In the genomic region with DNA sequence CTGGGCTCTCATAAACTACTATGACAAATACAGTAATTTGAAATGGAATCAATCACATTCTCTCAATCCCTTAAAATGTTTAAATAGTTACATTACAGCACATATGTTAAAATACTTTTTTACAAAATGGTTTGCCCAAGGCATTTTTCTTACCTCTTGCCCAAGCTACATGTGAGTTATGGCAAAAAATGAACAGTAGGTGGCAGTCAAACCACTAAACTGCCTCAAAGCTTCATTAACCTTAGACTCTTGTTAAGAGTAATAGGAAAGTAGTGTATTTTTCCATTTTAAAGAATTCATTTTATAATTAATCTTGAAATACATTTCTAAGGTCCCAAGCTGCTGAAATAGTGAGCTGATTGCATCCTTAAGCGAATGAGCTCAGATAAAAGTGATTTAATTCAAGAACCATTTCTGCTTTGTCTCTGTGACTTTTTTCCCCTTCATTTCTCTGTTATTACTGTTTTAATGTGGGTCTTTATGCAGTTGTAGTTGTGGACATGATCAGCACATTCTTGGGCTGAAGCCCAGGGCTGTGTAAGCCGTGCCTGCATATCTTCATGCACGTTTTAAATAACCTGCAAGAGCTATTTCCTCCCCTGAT, we compare ENCODE assay signal across 8 cellular contexts.
DNase-seq lines count a peak whose midpoint lies in the region; ATAC-seq, FAIRE-seq and TF ChIP-seq lines count a peak whose summit lies in the region.

No MANE protein-coding gene starts in this region.

- H3K9me3 ChIP-seq in A549 = no peaks in the 10 kb centered on the region
- H3K9me3 ChIP-seq in GM12878 (replicated peaks; ENCODE audit: control insufficient read depth, insufficient read depth, low read length) = no peaks in the 10 kb centered on the region

- H3K4me2 ChIP-seq in A549 = no peak overlapping the region
- no peak overlapping the region for H3K4me2 ChIP-seq in GM12878 (ENCODE audit: control insufficient read depth, insufficient read depth)

- TF ChIP-seq CTCF in A549 (IDR thresholded peaks at IDR 0.05) (peak; percentile 73), GM12878 (IDR thresholded peaks at IDR 0.05 in 2 of 3, conservative IDR thresholded peaks at IDR 0.05 in 1 of 3; ENCODE audit: control insufficient read depth in 2 of 3, extremely low read depth in 1 of 3, insufficient read depth in 1 of 3, low read depth in 3 of 3, low read length in 3 of 3) (peak; percentile 62 to 69 (median 69))

- CTCF ChIA-PET in A549 (lab: Yijun Ruan, JAX) = interaction anchor here (0.6 to 5.8 kb wide), 16 partner anchors 10 to 414 kb away, joined by 3 to 48 read pairs (median 5); a partner anchor contains a TSS
- CTCF ChIA-PET in GM12878 (lab: Yijun Ruan, JAX) = interaction anchor here (0.6 to 6.4 kb wide), 22 partner anchors 9 to 947 kb away, joined by 3 to 83 read pairs (median 4); no protein-coding TSS in a partner anchor

- in situ Hi-C loops in GM12878 (cut with MboI) = no loop called here

- FAIRE-seq in A549 (lab: Jason Lieb, UNC) (no peak), GM12878 (lab: Jason Lieb, UNC) (peak; percentile 80)

- H3K4me3 ChIP-seq in A549 = no peak overlapping the region
- H3K4me3 ChIP-seq in GM12878 = no peak overlapping the region

- no peak overlapping the region for H3K4me3 Mint-ChIP-seq in immature natural killer cell

- no peaks in the 10 kb centered on the region for H3K79me2 ChIP-seq in GM12878 (ENCODE audit: control insufficient read depth, insufficient read depth, low read length)

- no peak overlapping the region for H3K9ac ChIP-seq in GM12878 (ENCODE audit: control insufficient read depth, insufficient read depth, low read length)

- intact Hi-C loops in GM12878 (cut with micrococcal nuclease; ENCODE audit: unreplicated experiment) = loop anchor here (1.0 to 2.0 kb wide), 2 partner anchors 397 to 407 kb away; no protein-coding TSS in a partner anchor

- RAD21 ChIA-PET in GM12878 (lab: Charles Lee; ENCODE audit: unreplicated experiment) = interaction anchor here (0.6 to 4.6 kb wide), 6 partner anchors 395 to 650 kb away, joined by 3 to 50 read pairs (median 3); no protein-coding TSS in a partner anchor

- H3K27ac ChIP-seq in A549 (no peak overlapping the region), GM12878 (ENCODE audit: control insufficient read depth, insufficient read depth) (no peak overlapping the region)

- peaks cover 0 to 14% (median 6%) of the 10 kb centered on the region in 3 donors for H3K27me3 Mint-ChIP-seq in immature natural killer cell (ENCODE audit: low read depth in 3 of 3)

- BruUV-seq in GM12878 (replicated peaks; lab: Mats Ljungman, UMichigan) = no TSS peak

- no peaks in the 10 kb centered on the region for H3K4me1 Mint-ChIP-seq in immature natural killer cell

- POLR2A ChIA-PET in A549 (lab: Yijun Ruan, JAX) = no interaction called here
- POLR2A ChIA-PET in GM12878 (lab: Charles Lee) = no interaction called here

- TF ChIP-seq POLR2A in A549 (IDR thresholded peaks at IDR 0.05; ENCODE audit: low read length) (no peak), GM12878 (IDR thresholded peaks at IDR 0.05; ENCODE audit: low read depth, low read length) (no peak)

- TF ChIP-seq EP300 in A549 (IDR thresholded peaks at IDR 0.05) (no peak), GM12878 (IDR thresholded peaks at IDR 0.05; ENCODE audit: borderline replicate concordance in 1 of 2, control insufficient read depth in 1 of 2, low read depth in 2 of 2, low read length in 2 of 2) (no peak)

- TF ChIP-seq RAD21 in A549 (conservative IDR thresholded peaks at IDR 0.05 in 1 of 2, IDR thresholded peaks at IDR 0.05 in 1 of 2) (peak; percentile 71 to 74), GM12878 (IDR thresholded peaks at IDR 0.05; ENCODE audit: insufficient read depth, low read depth, low read length) (peak; percentile 71)

- 0% methylated on average over 3 of the region's 3 CpGs for WGBS in A549 (ENCODE audit: missing lambda C conversion rate)
- 0% methylated on average over 3 of the region's 3 CpGs for WGBS in GM12878 (ENCODE audit: insufficient coverage, insufficient replicate concordance, low lambda C conversion rate, missing lambda C conversion rate)

- no peak overlapping the region for H2AFZ ChIP-seq in GM12878 (ENCODE audit: control insufficient read depth, low read depth, low read length)

- no peaks in the 10 kb centered on the region for H3K36me3 ChIP-seq in GM12878 (ENCODE audit: control insufficient read depth in 2 of 2, insufficient read depth in 2 of 2, low read length in 1 of 2)

- SMC1A ChIA-PET in GM12878 (lab: Charles Lee; ENCODE audit: uncharacterized antibody, unreplicated experiment) = interaction anchor here (0.9 to 5.0 kb wide), 12 partner anchors 9 to 439 kb away, joined by 3 to 56 read pairs (median 4); no protein-coding TSS in a partner anchor

- DNase-seq in A549 (ENCODE audit: low read depth in 1 of 2, low spot score in 1 of 2) = peak in 1 of 2 experiments; percentile 67
- peak; percentile 72 for DNase-seq in ELR (ENCODE audit: low read depth)
- DNase-seq in NCI-H345 (lab: John Stamatoyannopoulos, UW) = peak; percentile 72
- peak; percentile 4 for DNase-seq in GM12878 (ENCODE audit: low read depth, low spot score)
- DNase-seq in immature natural killer cell = peak; percentile 12 to 25 (median 22)
- DNase-seq in stimulated activated naive CD8-positive, alpha-beta T cell treated with anti-CD3 and anti-CD28 coated beads, Interleukin-15, Interleukin-2, amounts not matched to agents 100 U/mL and 50 U/mL, for 24 hours = peak; percentile 5

- H3K27ac Mint-ChIP-seq in immature natural killer cell = no peak overlapping the region

- H3K36me3 Mint-ChIP-seq in immature natural killer cell = no peaks in the 10 kb centered on the region

- H3K27me3 ChIP-seq in GM12878 (replicated peaks in 1 of 2; ENCODE audit: control insufficient read depth in 2 of 2, insufficient read depth in 2 of 2, low read length in 1 of 2) = 0 out of 4 replicates have a peak, but pooled peaks cover 0 to 2% of the 10 kb centered on the region in 2 experiments

- peak; percentile 82 to 90; a peak in 5 of 6 replicates for ATAC-seq in A549
- peak; percentile 75 for ATAC-seq in HG02798 (IDR thresholded peaks at IDR 0.05; ENCODE audit: poor library complexity, unreplicated experiment)
- peak; percentile 81 for ATAC-seq in GM12878
- peak; percentile 40 for ATAC-seq in stimulated activated naive CD8-positive, alpha-beta T cell treated with anti-CD3 and anti-CD28 coated beads, Interleukin-15, Interleukin-2, amounts not matched to agents 100 U/mL and 50 U/mL, for 24 hours
- ATAC-seq in HG03045 (IDR thresholded peaks at IDR 0.05; ENCODE audit: unreplicated experiment) = no peak

- no peaks in the 10 kb centered on the region for H3K9me3 Mint-ChIP-seq in immature natural killer cell

- H3K4me1 ChIP-seq in A549 = no peaks in the 10 kb centered on the region
- H3K4me1 ChIP-seq in GM12878 (ENCODE audit: control insufficient read depth, insufficient read depth, low read length) = no peaks in the 10 kb centered on the region

- H4K20me1 ChIP-seq in GM12878 (ENCODE audit: control insufficient read depth, insufficient read depth) = no peaks in the 10 kb centered on the region

TF ChIP-seq in A549, 52 proteins besides CTCF, POLR2A, EP300 and RAD21:
- TF ChIP-seq NPAS2 (CRISPR knock-in tag; IDR thresholded peaks at IDR 0.05; ENCODE audit: borderline replicate concordance) = no peak
- no peak for TF ChIP-seq MAZ (IDR thresholded peaks at IDR 0.05; ENCODE audit: borderline replicate concordance, low read depth, low read length)
- TF ChIP-seq SMC3 (IDR thresholded peaks at IDR 0.05) = peak; percentile 80
- no peak for TF ChIP-seq TFCP2L1 (CRISPR knock-in tag; IDR thresholded peaks at IDR 0.05)

TF ChIP-seq in GM12878, 131 proteins besides CTCF, POLR2A, EP300 and RAD21:
- peak; percentile 85 for TF ChIP-seq SMC3 (IDR thresholded peaks at IDR 0.05; ENCODE audit: borderline replicate concordance, low read length)
- TF ChIP-seq, protein P1, sequence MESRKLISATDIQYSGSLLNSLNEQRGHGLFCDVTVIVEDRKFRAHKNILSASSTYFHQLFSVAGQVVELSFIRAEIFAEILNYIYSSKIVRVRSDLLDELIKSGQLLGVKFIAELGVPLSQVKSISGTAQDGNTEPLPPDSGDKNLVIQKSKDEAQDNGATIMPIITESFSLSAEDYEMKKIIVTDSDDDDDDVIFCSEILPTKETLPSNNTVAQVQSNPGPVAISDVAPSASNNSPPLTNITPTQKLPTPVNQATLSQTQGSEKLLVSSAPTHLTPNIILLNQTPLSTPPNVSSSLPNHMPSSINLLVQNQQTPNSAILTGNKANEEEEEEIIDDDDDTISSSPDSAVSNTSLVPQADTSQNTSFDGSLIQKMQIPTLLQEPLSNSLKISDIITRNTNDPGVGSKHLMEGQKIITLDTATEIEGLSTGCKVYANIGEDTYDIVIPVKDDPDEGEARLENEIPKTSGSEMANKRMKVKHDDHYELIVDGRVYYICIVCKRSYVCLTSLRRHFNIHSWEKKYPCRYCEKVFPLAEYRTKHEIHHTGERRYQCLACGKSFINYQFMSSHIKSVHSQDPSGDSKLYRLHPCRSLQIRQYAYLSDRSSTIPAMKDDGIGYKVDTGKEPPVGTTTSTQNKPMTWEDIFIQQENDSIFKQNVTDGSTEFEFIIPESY (IDR thresholded peaks at IDR 0.05) = no peak
